ENCODE assay signal across 8 cellular contexts in the genomic region with DNA sequence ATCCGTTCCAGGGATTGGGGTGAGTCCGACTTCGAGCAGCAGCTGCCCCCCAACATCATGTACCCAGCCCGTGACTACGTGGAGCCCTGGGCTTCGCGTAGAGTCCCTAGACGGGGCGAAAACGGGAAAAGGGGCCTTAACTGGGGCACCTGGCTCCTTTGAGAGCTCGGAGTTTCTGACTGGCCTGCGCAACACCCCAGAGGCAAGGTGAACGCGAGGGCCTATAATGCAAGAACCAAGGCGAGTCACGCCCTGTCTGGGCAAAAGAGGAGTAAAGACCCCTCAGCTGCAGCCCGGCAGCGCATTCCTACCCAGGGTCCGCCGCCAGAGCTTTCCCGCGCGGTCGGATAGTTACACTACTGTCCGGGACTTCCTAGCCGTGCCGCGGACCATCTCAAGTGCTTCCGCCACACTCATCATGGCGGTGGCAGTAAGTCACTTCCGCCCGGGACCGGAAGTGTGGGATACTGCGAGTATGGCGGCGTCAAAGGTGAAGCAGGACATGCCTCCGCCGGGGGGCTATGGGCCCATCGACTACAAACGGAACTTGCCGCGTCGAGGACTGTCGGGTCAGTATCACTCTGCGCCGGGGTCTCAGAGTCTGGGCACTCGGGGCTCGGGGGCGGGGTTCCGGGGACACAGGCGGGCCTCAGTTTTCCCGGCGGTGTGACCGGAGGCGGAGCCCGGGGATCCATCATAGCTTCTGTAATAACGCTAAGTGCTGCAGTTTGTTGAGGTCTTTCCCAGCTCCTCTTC. TPM values are rescaled to one million over a fixed set of nuclear protein-coding genes. Genes with fewer than 3 reads are reported as not detected.
DNase-seq lines count a peak whose midpoint lies in the region; ATAC-seq and TF ChIP-seq lines count a peak whose summit lies in the region.

A gene (plus strand): TSS at position 462 of the 756 bp plus-strand sequence. CDS start 14 bp downstream, at position 476.

- H3K79me1 ChIP-seq in neuronal stem cell (ENCODE audit: low read depth, low read length): peaks cover 11% of the 10 kb centered on the region

- peak within 1 kb of the TSS; percentile 7 for H2BK120ac ChIP-seq in neuronal stem cell (ENCODE audit: low read depth, low read length)

- H2BK12ac ChIP-seq in neuronal stem cell (ENCODE audit: low read length): no peak within 1 kb of the TSS

- H4K8ac ChIP-seq in neuronal stem cell (ENCODE audit: low read depth, low read length): peak within 1 kb of the TSS; percentile 92

- 0 to 2% methylated on average over 11 to 17 of the region's 57 CpGs for whole genome bisulfite sequencing in gastroesophageal sphincter (ENCODE audit: low coverage in 1 of 2), 2 donors
- no CpG with 5 or more reads among the region's 57 CpGs for WGBS in neuronal stem cell (ENCODE audit: extremely low coverage in 2 of 2, insufficient read length in 2 of 2, insufficient replicate concordance in 1 of 2), 2 donors

- peak in 1 of 4 experiments; percentile 10 for TF ChIP-seq CTCF in gastroesophageal sphincter (IDR thresholded peaks at IDR 0.05)

- peak within 1 kb of the TSS; percentile 66 for H2BK5ac ChIP-seq in neuronal stem cell (ENCODE audit: low read length)

- CTCF ChIA-PET in HEK293T (lab: Yijun Ruan, JAX): no interaction called here

- H3K18ac ChIP-seq in neuronal stem cell (ENCODE audit: low read length): peak within 1 kb of the TSS; percentile 69

- H3K4me2 ChIP-seq in neuronal stem cell (ENCODE audit: insufficient read depth, low read length, poor library complexity, severe bottlenecking): peak within 1 kb of the TSS; percentile 72

- H4K91ac ChIP-seq in neuronal stem cell (ENCODE audit: low read depth, low read length, poor library complexity): no peak within 1 kb of the TSS

- H3K4me1 ChIP-seq in SJSA1 (replicated peaks) (peaks cover 7% of the 10 kb centered on the region), gastroesophageal sphincter (peaks cover 0 to 58% (median 14%) of the 10 kb centered on the region in 3 donors), neuronal stem cell (ENCODE audit: control insufficient read depth in 2 of 2, insufficient read depth in 1 of 2, low read depth in 1 of 2, low read length in 2 of 2) (peaks cover 3 to 4% of the 10 kb centered on the region in 2 donors), subcutaneous abdominal adipose tissue (ENCODE audit: control insufficient read depth in 5 of 5, insufficient read depth in 5 of 5, low read length in 5 of 5) (peaks cover 5 to 34% (median 32%) of the 10 kb centered on the region in 5 donors)

- peak within 1 kb of the TSS; percentile 90 for H2AK5ac ChIP-seq in neuronal stem cell (ENCODE audit: low read depth, low read length)

- H3K4me3 ChIP-seq in SJSA1 (peak within 1 kb of the TSS; percentile 54), gastroesophageal sphincter (peak within 1 kb of the TSS; percentile 63 to 82), neuronal stem cell (ENCODE audit: low read length in 2 of 2) (peak within 1 kb of the TSS; percentile 80 to 99), subcutaneous abdominal adipose tissue (ENCODE audit: low read depth in 1 of 5, low read length in 5 of 5) (peak within 1 kb of the TSS; percentile 93 to 97 (median 94))

- TF ChIP-seq POLR2A in gastroesophageal sphincter (IDR thresholded peaks at IDR 0.05): peak; percentile 58 to 74

- POLR2A ChIA-PET in HEK293T (lab: Yijun Ruan, JAX): interaction anchor here (0.7 to 2.3 kb wide), 12 partner anchors 9 to 346 kb away, joined by 3 to 7 read pairs (median 4); a partner anchor contains a TSS

- TF ChIP-seq EP300 in gastroesophageal sphincter (IDR thresholded peaks at IDR 0.05): no peak

- H3K14ac ChIP-seq in neuronal stem cell (ENCODE audit: low read length): no peak within 1 kb of the TSS

- H3K9me3 ChIP-seq in SJSA1 (replicated peaks) (peaks cover 6% of the 10 kb centered on the region), gastroesophageal sphincter (peaks cover 0 to 7% (median 0%) of the 10 kb centered on the region in 3 donors), neuronal stem cell (replicated peaks in 1 of 2; ENCODE audit: control insufficient read depth in 2 of 2, insufficient read depth in 1 of 2, low read depth in 1 of 2, low read length in 2 of 2) (peaks cover 5% of the 10 kb centered on the region in 2 donors), subcutaneous abdominal adipose tissue (ENCODE audit: control insufficient read depth in 5 of 5, low read length in 5 of 5) (peaks cover 0 to 12% (median 6%) of the 10 kb centered on the region in 5 donors)

- H2AFZ ChIP-seq in neuronal stem cell (ENCODE audit: low read length): peak within 1 kb of the TSS; percentile 93

- no peak within 1 kb of the TSS for H2BK15ac ChIP-seq in neuronal stem cell (ENCODE audit: low read length)

- H3K27ac ChIP-seq in SJSA1 (peak within 1 kb of the TSS; percentile 63), gastroesophageal sphincter (peak within 1 kb of the TSS; percentile 43 to 91 (median 88)), neuronal stem cell (replicated peaks; ENCODE audit: low read length) (no peak within 1 kb of the TSS), subcutaneous abdominal adipose tissue (ENCODE audit: low read depth, low read length) (peak within 1 kb of the TSS; percentile 74)

- H3K36me3 ChIP-seq in SJSA1 (peaks cover 15% of the 10 kb centered on the region), gastroesophageal sphincter (peaks cover 0 to 20% of the 10 kb centered on the region in 2 donors), neuronal stem cell (replicated peaks in 1 of 2; ENCODE audit: control insufficient read depth in 2 of 2, insufficient read depth in 2 of 2, low read length in 2 of 2) (peaks cover 10 to 34% of the 10 kb centered on the region in 2 donors), subcutaneous abdominal adipose tissue (ENCODE audit: control insufficient read depth in 5 of 5, insufficient read depth in 5 of 5, low read length in 5 of 5) (peaks cover 0 to 12% (median 7%) of the 10 kb centered on the region in 5 donors)

- peak within 1 kb of the TSS; percentile 95 for H3K23ac ChIP-seq in neuronal stem cell (ENCODE audit: low read depth, low read length, poor library complexity)

- peak within 1 kb of the TSS; percentile 82 for H3K9ac ChIP-seq in neuronal stem cell (ENCODE audit: low read depth, low read length, poor library complexity)
- H3K9ac ChIP-seq in subcutaneous abdominal adipose tissue (ENCODE audit: low read length in 5 of 5): peak within 1 kb of the TSS; percentile 68 to 89 (median 85)

- DNase-seq in GF-D8 (lab: John Stamatoyannopoulos, UW): peak; percentile 59
- DNase-seq in HEK293T (ENCODE audit: extremely low spot score): peak; percentile 94
- peak; percentile 93 for DNase-seq in MV-4-11 (lab: John Stamatoyannopoulos, UW)
- DNase-seq in SJSA1 (ENCODE audit: low read depth in 1 of 2, low spot score in 2 of 2): peak; percentile 92 to 93
- peak; percentile 87 to 96 (median 92) for DNase-seq in activated naive CD4-positive, alpha-beta T cell (lab: John Stamatoyannopoulos, UW)
- peak; percentile 94 for DNase-seq in neuronal stem cell (ENCODE audit: low spot score)

- H3K27me3 ChIP-seq in SJSA1 (replicated peaks): no peaks in the 10 kb centered on the region
- H3K27me3 ChIP-seq in gastroesophageal sphincter: no peaks in the 10 kb centered on the region
- no peaks in the 10 kb centered on the region for H3K27me3 ChIP-seq in neuronal stem cell (ENCODE audit: control insufficient read depth in 3 of 3, insufficient read depth in 3 of 3, low read depth in 1 of 3, low read length in 3 of 3)
- H3K27me3 ChIP-seq in subcutaneous abdominal adipose tissue (ENCODE audit: control insufficient read depth in 5 of 5, insufficient read depth in 4 of 5, low read length in 5 of 5): no peaks in the 10 kb centered on the region

- peak; percentile 93 for ATAC-seq in gastroesophageal sphincter

- no peak within 1 kb of the TSS for H3K4ac ChIP-seq in neuronal stem cell (ENCODE audit: low read length)

TF ChIP-seq in HEK293T, 16 proteins besides CTCF, POLR2A, EP300 and RAD21:
- peak; percentile 46; the same call in 1 of the 2 replicates for TF ChIP-seq NFRKB (IDR thresholded peaks at IDR 0.05)
- TF ChIP-seq SP1 (IDR thresholded peaks at IDR 0.05): no peak
- peak; percentile 99 for TF ChIP-seq ELF4 (IDR thresholded peaks at IDR 0.05)
- TF ChIP-seq L3MBTL2 (conservative IDR thresholded peaks at IDR 0.05): peak; percentile 74
TF ChIP-seq in HEK293T: peak in this region for 3.

RNA-seq across cellular contexts. Expression of the gene that starts here (rescaled TPM):
- total RNA-seq in SJSA1 (2014; rRNA removed; shearing (Covaris generic)): 118 and 130 TPM in 2 replicates
- total RNA-seq in gastroesophageal sphincter: 100 to 1,000 TPM in 1 of 4 donors, 10 to 100 TPM in 3; 41.6 to 113 (median 71.4) TPM
- polyA plus RNA-seq in neuronal stem cell (2013, experiment 1 of 2): 218 TPM
- 213 TPM for polyA plus RNA-seq in neuronal stem cell (2013, experiment 2 of 2)
